ENCODE assay signal across 14 cellular contexts in the genomic region with DNA sequence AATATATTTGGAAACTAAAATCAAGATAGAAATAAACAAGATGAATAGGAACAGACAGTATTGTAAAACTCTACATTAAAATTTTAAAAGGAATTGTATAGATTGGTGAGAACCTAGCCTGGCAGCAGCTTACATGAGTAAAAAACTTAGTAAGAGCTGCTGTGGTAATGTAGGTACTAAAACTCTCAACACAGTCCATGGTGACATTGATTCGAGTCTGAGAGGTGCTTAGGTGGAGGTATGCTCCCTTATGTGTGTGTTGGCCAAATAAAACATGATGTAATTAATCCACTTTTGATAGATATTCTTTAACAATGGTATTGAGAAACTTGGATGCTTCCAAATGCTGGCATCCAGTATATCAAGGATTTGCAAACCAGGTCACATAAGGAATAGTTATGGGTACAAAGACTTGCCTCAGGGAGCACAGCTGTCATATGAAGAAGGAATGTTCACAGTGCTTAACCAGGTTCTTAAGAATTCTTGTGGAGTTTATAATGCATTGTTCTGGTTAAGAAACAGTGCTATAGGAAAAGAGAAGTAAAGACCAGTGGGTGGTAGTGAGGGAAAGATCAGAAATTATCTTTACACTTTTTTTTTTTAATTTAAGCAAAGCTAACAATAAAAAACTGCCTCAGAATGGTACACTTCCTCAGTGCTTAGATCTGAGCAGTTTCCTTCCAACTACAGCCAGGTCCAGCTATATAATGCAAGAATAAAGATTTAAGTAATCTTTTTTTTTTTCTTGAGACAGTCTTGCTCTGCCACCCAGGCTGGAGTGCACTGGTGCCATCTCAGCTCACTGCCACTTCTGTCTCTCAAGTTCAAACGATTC. TPM values are rescaled to one million over a fixed set of nuclear protein-coding genes. Genes with fewer than 3 reads are reported as not detected.
DNase-seq lines count a peak whose midpoint lies in the region; ATAC-seq and TF ChIP-seq lines count a peak whose summit lies in the region.
"Had no signal": no experiment of that assay in that cellular context is flagged by ENCODE, and none has a peak within 500 bp of the region (broad histone marks: within the 10 kb centered on the region; RNA-seq: fewer than 3 reads in every experiment).

No MANE protein-coding gene starts in this region.

- H3K79me1 ChIP-seq in neuronal stem cell (ENCODE audit: low read depth, low read length) = no peaks in the 10 kb centered on the region

- no peak overlapping the region for H3K23ac ChIP-seq in neuronal stem cell (ENCODE audit: low read depth, low read length, poor library complexity)

- TF ChIP-seq POLR2A in transverse colon (IDR thresholded peaks at IDR 0.05) = no peak

- H2AK5ac ChIP-seq in neuronal stem cell (ENCODE audit: low read depth, low read length) = no peak overlapping the region

- in situ Hi-C loops in transverse colon (cut with MboI; ENCODE audit: low pct_ligation_motif_present in 1 of 4, low pct_unique_long_range_greater_than_20kb in 1 of 4, low sequenced_read_pairs in 3 of 4) = no loop called here

- ATAC-seq in GM18909 (IDR thresholded peaks at IDR 0.05; ENCODE audit: poor library complexity, unreplicated experiment) = peak; percentile 40
- ATAC-seq in activated B cell treated with CpG ODN at 0.5 μM for 24 hours (ENCODE audit: low read depth) = peak; percentile 45
- peak; percentile 15 for ATAC-seq in mucosa of descending colon
- no peak for ATAC-seq in HG03175 (IDR thresholded peaks at IDR 0.05; ENCODE audit: unreplicated experiment)

- CTCF ChIA-PET in activated B cell treated with CpG ODN at 0.5 μM for 24 hours (lab: Charles Lee) = interaction anchor here (0.6 to 1.1 kb wide), 2 partner anchors 81 to 169 kb away, joined by 3 to 4 read pairs; no protein-coding TSS in a partner anchor

- no peak overlapping the region for H3K18ac ChIP-seq in neuronal stem cell (ENCODE audit: low read length)

- peak overlapping the region; percentile 59 for H3K27ac Mint-ChIP-seq in activated B cell treated with CpG ODN at 0.5 μM for 24 hours
- H3K27ac Mint-ChIP-seq: activated naive CD8-positive, alpha-beta T cell treated with anti-CD3 and anti-CD28 coated beads, Interleukin-2, amount 10 ng/mL, durations not matched to agents 7 days and 5 days had no signal

- peaks cover 50% of the 10 kb centered on the region for H3K36me3 Mint-ChIP-seq in activated B cell treated with CpG ODN at 0.5 μM for 24 hours (ENCODE audit: low read depth)

- DNase-seq in CD1c-positive myeloid dendritic cell (ENCODE audit: extremely low spot score) = peak; percentile 61
- no peak for DNase-seq in activated B cell treated with CpG ODN at 0.5 μM for 24 hours
- DNase-seq in mucosa of descending colon = no peak
- no peak for DNase-seq in germinal center (ENCODE audit: low spot score)
- DNase-seq in transverse colon = no peak
- DNase-seq in neuronal stem cell (ENCODE audit: low spot score) = no peak
- DNase-seq: activated CD4-positive, CD25-positive, alpha-beta regulatory T cell; activated naive CD8-positive, alpha-beta T cell treated with anti-CD3 and anti-CD28 coated beads, Interleukin-2, amount 10 ng/mL, durations not matched to agents 7 days and 5 days; head of caudate nucleus; NCI-H510A; retina; Right ventricle myocardium superior had no signal

- no peak overlapping the region for H3K4me2 ChIP-seq in neuronal stem cell (ENCODE audit: insufficient read depth, low read length, poor library complexity, severe bottlenecking)

- no peak overlapping the region for H2AFZ ChIP-seq in neuronal stem cell (ENCODE audit: low read length)

- intact Hi-C loops in activated B cell treated with CpG ODN at 0.5 μM for 24 hours (cut with micrococcal nuclease) (loop anchor here (2.0 to 5.0 kb wide), 3 partner anchors 16 to 181 kb away; a partner anchor contains a TSS), mucosa of descending colon (cut with DNase I, micrococcal nuclease) (no loop called here), transverse colon (cut with DNase I; ENCODE audit: low total_unique reads) (no loop called here)

- H3K9me3 ChIP-seq in mucosa of descending colon (no peaks in the 10 kb centered on the region), transverse colon (no peaks in the 10 kb centered on the region), neuronal stem cell (replicated peaks in 1 of 2; ENCODE audit: control insufficient read depth in 2 of 2, insufficient read depth in 1 of 2, low read depth in 1 of 2, low read length in 2 of 2) (peaks cover 0 to 22% of the 10 kb centered on the region in 2 donors)

- H3K27ac ChIP-seq in transverse colon (peak overlapping the region in 2 of 4 donors; percentile 68 to 73), neuronal stem cell (replicated peaks; ENCODE audit: low read length) (no peak overlapping the region)

- H3K9ac ChIP-seq in neuronal stem cell (ENCODE audit: low read depth, low read length, poor library complexity) = no peak overlapping the region

- no peak for TF ChIP-seq EP300 in transverse colon (IDR thresholded peaks at IDR 0.05; ENCODE audit: low read depth)

- H3K14ac ChIP-seq in neuronal stem cell (ENCODE audit: low read length) = no peak overlapping the region

- POLR2A ChIA-PET in activated B cell treated with CpG ODN at 0.5 μM for 24 hours (lab: Charles Lee) = interaction anchor here (1.3 to 1.5 kb wide), 2 partner anchors 72 to 181 kb away, joined by 5 to 6 read pairs; a partner anchor contains a TSS

- peaks cover 54% of the 10 kb centered on the region for H3K4me1 Mint-ChIP-seq in activated B cell treated with CpG ODN at 0.5 μM for 24 hours

- H3K4ac ChIP-seq in neuronal stem cell (ENCODE audit: low read length) = no peak overlapping the region

- 81 to 85% methylated on average over 2 of the region's 2 CpGs for WGBS in transverse colon (ENCODE audit: low coverage in 1 of 2), 2 donors
- no CpG with 5 or more reads among the region's 2 CpGs for WGBS in neuronal stem cell (ENCODE audit: extremely low coverage in 2 of 2, insufficient read length in 2 of 2, insufficient replicate concordance in 1 of 2), 2 donors

- H2BK120ac ChIP-seq in neuronal stem cell (ENCODE audit: low read depth, low read length) = no peak overlapping the region

- H3K9me3 Mint-ChIP-seq in activated B cell treated with CpG ODN at 0.5 μM for 24 hours = peaks cover 8% of the 10 kb centered on the region

- H4K8ac ChIP-seq in neuronal stem cell (ENCODE audit: low read depth, low read length) = no peak overlapping the region

- H3K4me3 ChIP-seq in mucosa of descending colon (no peak overlapping the region), transverse colon (no peak overlapping the region), neuronal stem cell (ENCODE audit: low read length in 2 of 2) (no peak overlapping the region)

- no peaks in the 10 kb centered on the region for H3K36me3 ChIP-seq in mucosa of descending colon (ENCODE audit: low read depth)
- peaks cover 0 to 15% (median 0%) of the 10 kb centered on the region in 4 donors for H3K36me3 ChIP-seq in transverse colon
- H3K36me3 ChIP-seq in neuronal stem cell (replicated peaks in 1 of 2; ENCODE audit: control insufficient read depth in 2 of 2, insufficient read depth in 2 of 2, low read length in 2 of 2) = peaks cover 2 to 35% of the 10 kb centered on the region in 2 donors

- TF ChIP-seq CTCF in activated B cell treated with CpG ODN at 0.5 μM for 24 hours (IDR thresholded peaks at IDR 0.05) = no peak
- no peak for TF ChIP-seq CTCF in mucosa of descending colon (IDR thresholded peaks at IDR 0.05)
- TF ChIP-seq CTCF in transverse colon (IDR thresholded peaks at IDR 0.05) = no peak

- H2BK5ac ChIP-seq in neuronal stem cell (ENCODE audit: low read length) = no peak overlapping the region

- H3K27me3 ChIP-seq in transverse colon = no peaks in the 10 kb centered on the region
- H3K27me3 ChIP-seq in neuronal stem cell (ENCODE audit: control insufficient read depth in 3 of 3, insufficient read depth in 3 of 3, low read depth in 1 of 3, low read length in 3 of 3) = no peaks in the 10 kb centered on the region

- H3K4me3 Mint-ChIP-seq in activated B cell treated with CpG ODN at 0.5 μM for 24 hours = no peak overlapping the region
- H3K4me3 Mint-ChIP-seq: activated naive CD8-positive, alpha-beta T cell treated with anti-CD3 and anti-CD28 coated beads, Interleukin-2, amount 10 ng/mL, durations not matched to agents 7 days and 5 days had no signal

- no peak overlapping the region for H2BK12ac ChIP-seq in neuronal stem cell (ENCODE audit: low read length)

- no peak overlapping the region for H2BK15ac ChIP-seq in neuronal stem cell (ENCODE audit: low read length)

- H4K91ac ChIP-seq in neuronal stem cell (ENCODE audit: low read depth, low read length, poor library complexity) = no peak overlapping the region

- H3K4me1 ChIP-seq in mucosa of descending colon (ENCODE audit: low read depth) (peaks cover 19% of the 10 kb centered on the region), transverse colon (peaks cover 12 to 58% (median 36%) of the 10 kb centered on the region in 4 donors), neuronal stem cell (ENCODE audit: control insufficient read depth in 2 of 2, insufficient read depth in 1 of 2, low read depth in 1 of 2, low read length in 2 of 2) (no peaks in the 10 kb centered on the region)

- H3K27me3 Mint-ChIP-seq in activated B cell treated with CpG ODN at 0.5 μM for 24 hours = no peaks in the 10 kb centered on the region
- H3K27me3 Mint-ChIP-seq: activated naive CD8-positive, alpha-beta T cell treated with anti-CD3 and anti-CD28 coated beads, Interleukin-2, amount 10 ng/mL, durations not matched to agents 7 days and 5 days had no signal

RNA-seq across cellular contexts. Expression of a gene that starts 24.6 kb away (rescaled TPM):
- total RNA-seq in activated B cell treated with CpG ODN at 0.5 μM for 24 hours = 0.98 and 1.5 TPM in 2 replicates
- 1 to 10 TPM in 2 of 3 donors, under 1 TPM in 1; 0.60 to 1.7 (median 1.2) TPM for total RNA-seq in mucosa of descending colon
- 1 to 10 TPM in 2 of 4 donors, under 1 TPM in 1, not detected in 1; 0.27 to 1.8 (median 1.7) TPM for total RNA-seq in transverse colon
- 0.21 TPM for polyA plus RNA-seq in neuronal stem cell (2013, experiment 1 of 2)
- polyA plus RNA-seq in neuronal stem cell (2013, experiment 2 of 2) = 0.25 TPM
